In genomic region chr20:41559658-41560057, GRCh38 we compare ENCODE assay signal across 16 cellular contexts. TPM values are rescaled to one million over a fixed set of nuclear protein-coding genes. Genes with fewer than 3 reads are reported as not detected.
DNase-seq lines count a peak whose midpoint lies in the region; ATAC-seq and TF ChIP-seq lines count a peak whose summit lies in the region.
"Had no signal": no experiment of that assay in that cellular context is flagged by ENCODE, and none has a peak within 500 bp of the region (broad histone marks: within the 10 kb centered on the region; RNA-seq: fewer than 3 reads in every experiment).

No MANE protein-coding gene starts in this region.

- H3K9me3 Mint-ChIP-seq in activated naive CD4-positive, alpha-beta T cell treated with anti-CD3 and anti-CD28 coated beads, Interleukin-2, amount 50 U/mL, for 24 hours, result peaks cover 12% of the 10 kb centered on the region
- peaks cover 12% of the 10 kb centered on the region for H3K9me3 Mint-ChIP-seq in activated naive CD4-positive, alpha-beta T cell treated with anti-CD3 and anti-CD28 coated beads, Interleukin-2, amount 10 ng/mL, durations not matched to agents 7 days and 5 days
- H3K9me3 Mint-ChIP-seq in central memory CD8-positive, alpha-beta T cell, result no peaks in the 10 kb centered on the region
- no peaks in the 10 kb centered on the region for H3K9me3 Mint-ChIP-seq in stimulated activated effector memory CD8-positive, alpha-beta T cell treated with anti-CD3 and anti-CD28 coated beads, Interleukin-12 subunit alpha, Interleukin-12 subunit beta, amount 100 ng/mL, for 72 hours
- H3K9me3 Mint-ChIP-seq: HFFc6 had no signal

- CTCF ChIA-PET in activated naive CD4-positive, alpha-beta T cell treated with anti-CD3 and anti-CD28 coated beads, Interleukin-2, amount 10 ng/mL, durations not matched to agents 7 days and 5 days (lab: Charles Lee), result no interaction called here

- no peaks in the 10 kb centered on the region for H3K27me3 Mint-ChIP-seq in activated naive CD4-positive, alpha-beta T cell treated with anti-CD3 and anti-CD28 coated beads, Interleukin-2, amount 50 U/mL, for 24 hours
- H3K27me3 Mint-ChIP-seq in activated naive CD4-positive, alpha-beta T cell treated with anti-CD3 and anti-CD28 coated beads, Interleukin-2, amount 10 ng/mL, durations not matched to agents 7 days and 5 days, result no peaks in the 10 kb centered on the region
- no peaks in the 10 kb centered on the region for H3K27me3 Mint-ChIP-seq in central memory CD8-positive, alpha-beta T cell

- H3K4me1 ChIP-seq in esophagus muscularis mucosa, result peaks cover 6 to 60% (median 49%) of the 10 kb centered on the region in 4 donors
- H3K4me1 ChIP-seq: SJSA1 had no signal

- peak overlapping the region; percentile 75 for H3K27ac Mint-ChIP-seq in activated naive CD4-positive, alpha-beta T cell treated with anti-CD3 and anti-CD28 coated beads, Interleukin-2, amount 50 U/mL, for 24 hours
- no peak overlapping the region for H3K27ac Mint-ChIP-seq in activated naive CD4-positive, alpha-beta T cell treated with anti-CD3 and anti-CD28 coated beads, Interleukin-2, amount 10 ng/mL, durations not matched to agents 7 days and 5 days
- H3K27ac Mint-ChIP-seq in central memory CD8-positive, alpha-beta T cell (ENCODE audit: low read depth), result peak overlapping the region; percentile 48
- H3K27ac Mint-ChIP-seq in stimulated activated effector memory CD8-positive, alpha-beta T cell treated with anti-CD3 and anti-CD28 coated beads, Interleukin-12 subunit alpha, Interleukin-12 subunit beta, amount 100 ng/mL, for 72 hours, result peak overlapping the region; percentile 23
- H3K27ac Mint-ChIP-seq: HFFc6 had no signal

- no peak overlapping the region for H3K4me3 ChIP-seq in esophagus muscularis mucosa
- H3K4me3 ChIP-seq: SJSA1 had no signal

- H3K27ac ChIP-seq in esophagus muscularis mucosa (replicated peaks in 1 of 4), result no peak overlapping the region
- H3K27ac ChIP-seq: RWPE1, SJSA1 had no signal

- no peak for TF ChIP-seq EP300 in esophagus muscularis mucosa (IDR thresholded peaks at IDR 0.05)

- ATAC-seq in central memory CD8-positive, alpha-beta T cell (replicated peaks; ENCODE audit: extremely low read depth, poor library complexity, severe bottlenecking), result no peak
- no peak for ATAC-seq in stimulated activated effector memory CD8-positive, alpha-beta T cell treated with anti-CD3 and anti-CD28 coated beads, Interleukin-12 subunit alpha, Interleukin-12 subunit beta, amount 100 ng/mL, for 72 hours

- DNase-seq in activated naive CD4-positive, alpha-beta T cell treated with anti-CD3 and anti-CD28 coated beads, Interleukin-2, amount 10 ng/mL, durations not matched to agents 7 days and 5 days, result no peak
- DNase-seq in M059J (ENCODE audit: low read depth) (peak; percentile 15), SIG-M5 (lab: John Stamatoyannopoulos, UW) (no peak), esophagus muscularis mucosa (ENCODE audit: extremely low spot score) (no peak), DMS114 treated with DMSO at 0.1 percent for 48 hours (lab: John Stamatoyannopoulos, UW; ENCODE audit: unreplicated experiment) (no peak)
- DNase-seq in central memory CD8-positive, alpha-beta T cell (ENCODE audit: low spot score in 2 of 2), result no peak
- DNase-seq in stimulated activated effector memory CD8-positive, alpha-beta T cell treated with anti-CD3 and anti-CD28 coated beads, Interleukin-12 subunit alpha, Interleukin-12 subunit beta, amount 100 ng/mL, for 72 hours (ENCODE audit: low spot score in 2 of 2), result no peak
- DNase-seq: DMS 273 treated with DMSO at 0.1 percent for 48 hours; HFFc6; MM.1S; NCI-H1092 treated with DMSO at 0.1 percent for 48 hours; NCI-H1694; NK-92 treated with Interleukin-12 subunit alpha and Interleukin-12 subunit beta, amount 100 ng/mL, for 24 hours had no signal

- no peaks in the 10 kb centered on the region for H3K9me3 ChIP-seq in esophagus muscularis mucosa
- H3K9me3 ChIP-seq: SJSA1 had no signal

- H3K36me3 ChIP-seq in esophagus muscularis mucosa, result no peaks in the 10 kb centered on the region
- H3K36me3 ChIP-seq: SJSA1 had no signal

- intact Hi-C loops in esophagus muscularis mucosa (cut with DNase I), result no loop called here

- 93% methylated on average over 5 of the region's 5 CpGs for WGBS in esophagus muscularis mucosa

- TF ChIP-seq POLR2A in esophagus muscularis mucosa (IDR thresholded peaks at IDR 0.05; ENCODE audit: low read depth), result no peak

- no peaks in the 10 kb centered on the region for H3K27me3 ChIP-seq in esophagus muscularis mucosa
- H3K27me3 ChIP-seq: SJSA1 had no signal

- TF ChIP-seq CTCF in esophagus muscularis mucosa (IDR thresholded peaks at IDR 0.05), result no peak

- peaks cover 42% of the 10 kb centered on the region for H3K36me3 Mint-ChIP-seq in activated naive CD4-positive, alpha-beta T cell treated with anti-CD3 and anti-CD28 coated beads, Interleukin-2, amount 50 U/mL, for 24 hours
- H3K36me3 Mint-ChIP-seq in activated naive CD4-positive, alpha-beta T cell treated with anti-CD3 and anti-CD28 coated beads, Interleukin-2, amount 10 ng/mL, durations not matched to agents 7 days and 5 days, result peaks cover 12% of the 10 kb centered on the region
- H3K36me3 Mint-ChIP-seq in central memory CD8-positive, alpha-beta T cell (ENCODE audit: insufficient read depth), result peaks cover 6% of the 10 kb centered on the region
- no peaks in the 10 kb centered on the region for H3K36me3 Mint-ChIP-seq in stimulated activated effector memory CD8-positive, alpha-beta T cell treated with anti-CD3 and anti-CD28 coated beads, Interleukin-12 subunit alpha, Interleukin-12 subunit beta, amount 100 ng/mL, for 72 hours

- H3K4me1 Mint-ChIP-seq in activated naive CD4-positive, alpha-beta T cell treated with anti-CD3 and anti-CD28 coated beads, Interleukin-2, amount 50 U/mL, for 24 hours, result peaks cover 66% of the 10 kb centered on the region
- no peaks in the 10 kb centered on the region for H3K4me1 Mint-ChIP-seq in activated naive CD4-positive, alpha-beta T cell treated with anti-CD3 and anti-CD28 coated beads, Interleukin-2, amount 10 ng/mL, durations not matched to agents 7 days and 5 days
- peaks cover 51% of the 10 kb centered on the region for H3K4me1 Mint-ChIP-seq in central memory CD8-positive, alpha-beta T cell
- H3K4me1 Mint-ChIP-seq in stimulated activated effector memory CD8-positive, alpha-beta T cell treated with anti-CD3 and anti-CD28 coated beads, Interleukin-12 subunit alpha, Interleukin-12 subunit beta, amount 100 ng/mL, for 72 hours, result peaks cover 48% of the 10 kb centered on the region

- no peak overlapping the region for H3K4me3 Mint-ChIP-seq in activated naive CD4-positive, alpha-beta T cell treated with anti-CD3 and anti-CD28 coated beads, Interleukin-2, amount 50 U/mL, for 24 hours
- no peak overlapping the region for H3K4me3 Mint-ChIP-seq in activated naive CD4-positive, alpha-beta T cell treated with anti-CD3 and anti-CD28 coated beads, Interleukin-2, amount 10 ng/mL, durations not matched to agents 7 days and 5 days
- no peak overlapping the region for H3K4me3 Mint-ChIP-seq in central memory CD8-positive, alpha-beta T cell
- no peak overlapping the region for H3K4me3 Mint-ChIP-seq in stimulated activated effector memory CD8-positive, alpha-beta T cell treated with anti-CD3 and anti-CD28 coated beads, Interleukin-12 subunit alpha, Interleukin-12 subunit beta, amount 100 ng/mL, for 72 hours
- H3K4me3 Mint-ChIP-seq: HFFc6 had no signal

RNA-seq across cellular contexts. Expression of gene CHD6, which starts 58.5 kb away (rescaled TPM):
- total RNA-seq in M059J (2014; rRNA removed; shearing (Covaris generic)), result 16.8 and 25.6 TPM in 2 replicates
- total RNA-seq in esophagus muscularis mucosa, result 10 to 100 TPM; 32.5 to 37.7 (median 35.0) TPM
